1 cellular context compared by ENCODE assay signal in the genomic region with DNA sequence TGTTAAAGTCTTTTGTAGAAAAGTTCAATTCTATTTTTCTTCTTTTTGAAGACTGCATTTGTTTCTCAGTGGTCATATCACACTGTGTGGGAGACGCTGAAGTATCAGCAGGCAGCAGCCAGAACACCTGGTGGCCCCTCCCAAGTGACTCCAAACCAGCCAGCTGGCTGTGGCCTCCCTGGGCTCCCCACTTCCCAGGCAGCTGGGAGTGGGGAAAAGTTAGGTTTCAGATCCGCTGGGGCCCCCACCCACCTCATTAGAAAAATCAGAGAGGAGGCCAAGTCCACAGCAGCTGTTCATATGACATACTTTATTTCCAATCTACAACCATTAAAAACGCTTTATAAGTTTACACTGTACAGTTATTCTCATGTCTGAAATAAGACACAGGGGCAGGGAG.
TF ChIP-seq lines count a peak whose summit lies in the region.

No MANE protein-coding gene starts in this region.

TF ChIP-seq in K562, 482 proteins besides CTCF, POLR2A, EP300 and RAD21:
- TF ChIP-seq, protein P1, sequence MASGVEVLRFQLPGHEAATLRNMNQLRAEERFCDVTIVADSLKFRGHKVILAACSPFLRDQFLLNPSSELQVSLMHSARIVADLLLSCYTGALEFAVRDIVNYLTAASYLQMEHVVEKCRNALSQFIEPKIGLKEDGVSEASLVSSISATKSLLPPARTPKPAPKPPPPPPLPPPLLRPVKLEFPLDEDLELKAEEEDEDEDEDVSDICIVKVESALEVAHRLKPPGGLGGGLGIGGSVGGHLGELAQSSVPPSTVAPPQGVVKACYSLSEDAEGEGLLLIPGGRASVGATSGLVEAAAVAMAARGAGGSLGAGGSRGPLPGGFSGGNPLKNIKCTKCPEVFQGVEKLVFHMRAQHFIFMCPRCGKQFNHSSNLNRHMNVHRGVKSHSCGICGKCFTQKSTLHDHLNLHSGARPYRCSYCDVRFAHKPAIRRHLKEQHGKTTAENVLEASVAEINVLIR (CRISPR knock-in tag; IDR thresholded peaks at IDR 0.05) = no peak
- no peak for TF ChIP-seq ZNF717 (CRISPR knock-in tag; IDR thresholded peaks at IDR 0.05)
- no peak for TF ChIP-seq ZSCAN29 (IDR thresholded peaks at IDR 0.05)
- peak; percentile 51 for TF ChIP-seq TCF3 (CRISPR knock-in tag; IDR thresholded peaks at IDR 0.05)
- TF ChIP-seq CBFA2T3 (IDR thresholded peaks at IDR 0.05) = peak; percentile 75
- no peak for TF ChIP-seq SMARCB1 (IDR thresholded peaks at IDR 0.05; ENCODE audit: insufficient read length, low read depth)
- TF ChIP-seq L3MBTL2 (IDR thresholded peaks at IDR 0.05) = no peak
- no peak for TF ChIP-seq ZFX (CRISPR knock-in tag; IDR thresholded peaks at IDR 0.05)
- peak; percentile 35; the same call in 1 of the 2 replicates for TF ChIP-seq TAL1 (IDR thresholded peaks at IDR 0.05)
- TF ChIP-seq POLR2AphosphoS5 (IDR thresholded peaks at IDR 0.05; ENCODE audit: control insufficient read depth, insufficient read depth, low read depth, low read length) = peak; percentile 55
- no peak for TF ChIP-seq SIN3B (IDR thresholded peaks at IDR 0.05; ENCODE audit: low read depth)
- TF ChIP-seq, protein P2, sequence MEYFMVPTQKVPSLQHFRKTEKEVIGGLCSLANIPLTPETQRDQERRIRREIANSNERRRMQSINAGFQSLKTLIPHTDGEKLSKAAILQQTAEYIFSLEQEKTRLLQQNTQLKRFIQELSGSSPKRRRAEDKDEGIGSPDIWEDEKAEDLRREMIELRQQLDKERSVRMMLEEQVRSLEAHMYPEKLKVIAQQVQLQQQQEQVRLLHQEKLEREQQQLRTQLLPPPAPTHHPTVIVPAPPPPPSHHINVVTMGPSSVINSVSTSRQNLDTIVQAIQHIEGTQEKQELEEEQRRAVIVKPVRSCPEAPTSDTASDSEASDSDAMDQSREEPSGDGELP (CRISPR knock-in tag; IDR thresholded peaks at IDR 0.05; ENCODE audit: borderline replicate concordance) = peak; percentile 76; the same call in 1 of the 2 replicates
- TF ChIP-seq ZNF324 (CRISPR knock-in tag; IDR thresholded peaks at IDR 0.05) = no peak
- peak; percentile 68 for TF ChIP-seq CBFA2T2 (conservative IDR thresholded peaks at IDR 0.05)
- peak; percentile 39; the same call in 1 of the 2 replicates for TF ChIP-seq TEAD4 (IDR thresholded peaks at IDR 0.05; ENCODE audit: low read length)
- TF ChIP-seq TEAD4 (CRISPR knock-in tag; IDR thresholded peaks at IDR 0.05; ENCODE audit: borderline replicate concordance) = no peak
- peak; percentile 46 for TF ChIP-seq DACH1 (IDR thresholded peaks at IDR 0.05; ENCODE audit: partially characterized antibody)
- TF ChIP-seq TAF9B (IDR thresholded peaks at IDR 0.05; ENCODE audit: partially characterized antibody) = no peak
TF ChIP-seq in K562: peak in this region for 8.
